25 cellular contexts compared by ENCODE assay signal in genomic region chr12:110849748-110850403, GRCh38. TPM values are rescaled to one million over a fixed set of nuclear protein-coding genes. Genes with fewer than 3 reads are reported as not detected.
"Had no signal": no experiment of that assay in that cellular context is flagged by ENCODE, and none has a peak within 500 bp of the region (broad histone marks: within the 10 kb centered on the region; RNA-seq: fewer than 3 reads in every experiment).

No MANE protein-coding gene starts in this region.

- H3K4me2 ChIP-seq: smooth muscle cell had no signal

- H3K4me3 Mint-ChIP-seq: activated naive CD8-positive, alpha-beta T cell treated with anti-CD3 and anti-CD28 coated beads, Interleukin-2, amount 10 ng/mL, durations not matched to agents 7 days and 5 days; mesothelial cell of epicardium; naive thymus-derived CD8-positive, alpha-beta T cell; stimulated activated memory B cell treated with anti-CD40 and anti-IgM and Interleukin-4, amounts not matched to agents 10 μg/mL and 1 μg/mL and 100 μg/mL, for 72 hours had no signal

- H3K9me3 ChIP-seq: esophagus muscularis mucosa, gastrocnemius medialis, left ventricle myocardium inferior, sigmoid colon, upper lobe of left lung had no signal

- H3K9me3 Mint-ChIP-seq: activated naive CD8-positive, alpha-beta T cell treated with anti-CD3 and anti-CD28 coated beads, Interleukin-2, amount 10 ng/mL, durations not matched to agents 7 days and 5 days; mesothelial cell of epicardium; naive thymus-derived CD8-positive, alpha-beta T cell; stimulated activated memory B cell treated with anti-CD40 and anti-IgM and Interleukin-4, amounts not matched to agents 10 μg/mL and 1 μg/mL and 100 μg/mL, for 72 hours had no signal

- DNase-seq: activated CD4-positive, alpha-beta T cell treated with anti-CD3 and anti-CD28 coated beads for 1 hour; activated CD4-positive, alpha-beta T cell treated with anti-CD3 and anti-CD28 coated beads, Interleukin-2, amount 50 U/mL, for 1 hour; activated naive CD4-positive, alpha-beta T cell treated with Interleukin-2 at 50 U/mL for 16 hours; activated naive CD8-positive, alpha-beta T cell treated with anti-CD3 and anti-CD28 coated beads, Interleukin-2, amount 10 ng/mL, durations not matched to agents 7 days and 5 days; activated T-cell treated with anti-CD3 and anti-CD28 coated beads, Interleukin-2, amount 50 U/mL, for 48 hours; cerebellar nuclear complex; gastrocnemius medialis; hippocampal formation; left ventricle myocardium inferior; naive thymus-derived CD8-positive, alpha-beta T cell; sigmoid colon; stimulated activated CD4-positive, alpha-beta T cell treated with anti-CD3 and anti-CD28 coated beads, Interleukin-15, amount 100 ng/mL, for 24 hours; upper lobe of left lung had no signal

- H3K36me3 Mint-ChIP-seq: activated naive CD8-positive, alpha-beta T cell treated with anti-CD3 and anti-CD28 coated beads, Interleukin-2, amount 10 ng/mL, durations not matched to agents 7 days and 5 days; mesothelial cell of epicardium; naive thymus-derived CD8-positive, alpha-beta T cell; stimulated activated memory B cell treated with anti-CD40 and anti-IgM and Interleukin-4, amounts not matched to agents 10 μg/mL and 1 μg/mL and 100 μg/mL, for 72 hours had no signal

- H3K4me3 ChIP-seq: coronary artery, esophagus muscularis mucosa, gastrocnemius medialis, left ventricle myocardium inferior, sigmoid colon, smooth muscle cell, upper lobe of left lung had no signal

- H3K4me1 Mint-ChIP-seq: stimulated activated memory B cell treated with anti-CD40 and anti-IgM and Interleukin-4, amounts not matched to agents 10 μg/mL and 1 μg/mL and 100 μg/mL, for 72 hours had no signal

- H3K27ac ChIP-seq: coronary artery, esophagus muscularis mucosa, gastrocnemius medialis, left ventricle myocardium inferior, sigmoid colon, upper lobe of left lung, VCaP had no signal

- H3K27ac Mint-ChIP-seq: activated naive CD8-positive, alpha-beta T cell treated with anti-CD3 and anti-CD28 coated beads, Interleukin-2, amount 10 ng/mL, durations not matched to agents 7 days and 5 days; mesothelial cell of epicardium; naive thymus-derived CD8-positive, alpha-beta T cell; stimulated activated memory B cell treated with anti-CD40 and anti-IgM and Interleukin-4, amounts not matched to agents 10 μg/mL and 1 μg/mL and 100 μg/mL, for 72 hours had no signal

- ATAC-seq: gastrocnemius medialis; naive thymus-derived CD8-positive, alpha-beta T cell; stimulated activated memory B cell treated with anti-CD40 and anti-IgM and Interleukin-4, amounts not matched to agents 10 μg/mL and 1 μg/mL and 100 μg/mL, for 72 hours had no signal

- H3K27me3 ChIP-seq: sigmoid colon had no signal

- H3K36me3 ChIP-seq: esophagus muscularis mucosa, gastrocnemius medialis, left ventricle myocardium inferior, sigmoid colon, upper lobe of left lung had no signal

RNA-seq across cellular contexts. Expression of gene CCDC63, which starts 3.1 kb away (rescaled TPM):
- total RNA-seq: activated CD8-positive, alpha-beta memory T cell treated with anti-CD3 and anti-CD28 coated beads for 36 hours; activated naive CD8-positive, alpha-beta T cell treated with anti-CD3 and anti-CD28 coated beads, Interleukin-2, amount 10 ng/mL, durations not matched to agents 7 days and 5 days; esophagus muscularis mucosa; gastrocnemius medialis; left ventricle myocardium inferior; lung microvascular endothelial cell; mesothelial cell of epicardium; naive thymus-derived CD8-positive, alpha-beta T cell; osteoblast; posterior vena cava; renal cortical epithelial cell; sigmoid colon; smooth muscle cell; T-helper 2 cell treated with Interferon-gamma antibody and Interleukin-4, amounts not matched to agents 100 ng/mL and 5 ng/mL, for 36 hours; upper lobe of left lung had no signal
- polyA plus RNA-seq: naive thymus-derived CD8-positive, alpha-beta T cell; sigmoid colon; smooth muscle cell had no signal
